Comparison of ENCODE assay signal across 10 cellular contexts in genomic region chr1:234621657-234622335, GRCh38. TPM values are rescaled to one million over a fixed set of nuclear protein-coding genes. Genes with fewer than 3 reads are reported as not detected.
DNase-seq lines count a peak whose midpoint lies in the region; ATAC-seq and TF ChIP-seq lines count a peak whose summit lies in the region.
"Had no signal": no experiment of that assay in that cellular context is flagged by ENCODE, and none has a peak within 500 bp of the region (broad histone marks: within the 10 kb centered on the region; RNA-seq: fewer than 3 reads in every experiment).

No MANE protein-coding gene starts in this region.

- no peak for ATAC-seq in GM18870 (IDR thresholded peaks at IDR 0.05; ENCODE audit: unreplicated experiment)
- ATAC-seq in HG03469 (IDR thresholded peaks at IDR 0.05; ENCODE audit: unreplicated experiment): no peak

- H3K27me3 Mint-ChIP-seq in activated CD4-positive, alpha-beta T cell treated with anti-CD3 and anti-CD28 coated beads, Interleukin-2, amount 10 ng/mL, durations not matched to agents 7 days and 5 days: no peaks in the 10 kb centered on the region

- peaks cover 14% of the 10 kb centered on the region for H3K4me1 Mint-ChIP-seq in activated CD4-positive, alpha-beta T cell treated with anti-CD3 and anti-CD28 coated beads, Interleukin-2, amount 10 ng/mL, durations not matched to agents 7 days and 5 days

- no peak overlapping the region for H3K4me3 Mint-ChIP-seq in activated CD4-positive, alpha-beta T cell treated with anti-CD3 and anti-CD28 coated beads, Interleukin-2, amount 10 ng/mL, durations not matched to agents 7 days and 5 days

- no peaks in the 10 kb centered on the region for H3K36me3 ChIP-seq in BJ (ENCODE audit: control insufficient read depth, insufficient read depth, low read length)

- POLR2A ChIA-PET in BJ (lab: Charles Lee): interaction anchor here (0.5 to 1.0 kb wide), 4 partner anchors 8 to 881 kb away, joined by 3 to 7 read pairs (median 3); no protein-coding TSS in a partner anchor
- POLR2A ChIA-PET in activated CD4-positive, alpha-beta T cell treated with anti-CD3 and anti-CD28 coated beads, Interleukin-2, amount 10 ng/mL, durations not matched to agents 7 days and 5 days (lab: Charles Lee): no interaction called here

- H3K9me3 Mint-ChIP-seq in activated CD4-positive, alpha-beta T cell treated with anti-CD3 and anti-CD28 coated beads, Interleukin-2, amount 10 ng/mL, durations not matched to agents 7 days and 5 days: no peaks in the 10 kb centered on the region

- CTCF ChIA-PET in BJ (lab: Yijun Ruan, JAX): interaction anchor here (0.6 to 1.5 kb wide), 3 partner anchors 8 to 863 kb away, joined by 3 to 4 read pairs (median 3); no protein-coding TSS in a partner anchor
- CTCF ChIA-PET in activated CD4-positive, alpha-beta T cell treated with anti-CD3 and anti-CD28 coated beads, Interleukin-2, amount 10 ng/mL, durations not matched to agents 7 days and 5 days (lab: Charles Lee): interaction anchor here (0.6 to 1.2 kb wide), 2 partner anchors 69 to 874 kb away, joined by 3 to 4 read pairs; no protein-coding TSS in a partner anchor

- no peak overlapping the region for H3K4me3 ChIP-seq in BJ (ENCODE audit: low read depth, low read length)
- no peak overlapping the region for H3K4me3 ChIP-seq in astrocyte of the spinal cord (ENCODE audit: low read depth, low read length)

- no peaks in the 10 kb centered on the region for H3K27me3 ChIP-seq in BJ (ENCODE audit: control insufficient read depth, insufficient read depth, low read length)

- no peaks in the 10 kb centered on the region for H3K36me3 Mint-ChIP-seq in activated CD4-positive, alpha-beta T cell treated with anti-CD3 and anti-CD28 coated beads, Interleukin-2, amount 10 ng/mL, durations not matched to agents 7 days and 5 days (ENCODE audit: low read depth)

- no peak overlapping the region for H3K27ac Mint-ChIP-seq in activated CD4-positive, alpha-beta T cell treated with anti-CD3 and anti-CD28 coated beads, Interleukin-2, amount 10 ng/mL, durations not matched to agents 7 days and 5 days

- in situ Hi-C loops in astrocyte of the spinal cord (cut with HindIII; ENCODE audit: low sequenced_read_pairs) (loop anchor here (25.0 kb wide), 1 partner anchor 341 kb away; no protein-coding TSS in a partner anchor), GM13977 (cut with MboI; ENCODE audit: low pct_unique_long_range_greater_than_20kb, low sequenced_read_pairs, unreplicated experiment) (no loop called here)

- no peak for TF ChIP-seq CTCF in BJ (IDR thresholded peaks at IDR 0.05; ENCODE audit: insufficient read depth, low read depth, low read length)
- no peak for TF ChIP-seq CTCF in astrocyte of the spinal cord (IDR thresholded peaks at IDR 0.05; ENCODE audit: low read depth, low read length)
- no peak for TF ChIP-seq CTCF in GM13977 (IDR thresholded peaks at IDR 0.05; ENCODE audit: extremely low read depth, insufficient read depth, missing control alignments)

- DNase-seq in BJ (ENCODE audit: low read depth) (peak; percentile 67), HT1080 (ENCODE audit: low read depth) (peak; percentile 33), astrocyte of the spinal cord (ENCODE audit: low read depth, low spot score) (peak; percentile 85), myocyte (ENCODE audit: low read depth) (peak; percentile 80), GM13977 (ENCODE audit: low spot score) (no peak)
- no peak for DNase-seq in activated CD4-positive, alpha-beta T cell treated with anti-CD3 and anti-CD28 coated beads, Interleukin-2, amount 10 ng/mL, durations not matched to agents 7 days and 5 days
- DNase-seq: caudate nucleus, NCI-H774 had no signal

RNA-seq across cellular contexts. Expression of gene IRF2BP2, which starts 11.8 kb away (rescaled TPM):
- polyA plus RNA-seq in BJ (2011; rRNA removed): 12.5 and 20.7 TPM in 2 replicates
- polyA minus RNA-seq in BJ (2011; rRNA and poly(A)+ RNA removed): 21.2 and 34.0 TPM in 2 replicates
- total RNA-seq in HT1080 (2014; rRNA removed; shearing (Covaris generic)): 47.8 and 69.6 TPM in 2 replicates
- polyA plus RNA-seq in HT1080 (2015; cell fraction: cytosol; rRNA removed): 68.2 and 68.8 TPM in 2 replicates
- polyA plus RNA-seq in HT1080 (2015; cell fraction: nucleus; rRNA removed): 90.5 and 110 TPM in 2 replicates
- total RNA-seq in myocyte: 60.2 and 63.5 TPM in 2 replicates
- polyA plus RNA-seq in myocyte (2012): 76.8 TPM
- 10 to 100 TPM; 83.0 to 95.0 TPM for total RNA-seq in activated CD4-positive, alpha-beta T cell treated with anti-CD3 and anti-CD28 coated beads, Interleukin-2, amount 10 ng/mL, durations not matched to agents 7 days and 5 days

Comparison
In these comparisons a context has a peak if more than half of its experiments do, and no peak if none do; other contexts are left out.
1. DNase-seq: peak in BJ (single experiment), HT1080 (single experiment), astrocyte of the spinal cord (single experiment) and myocyte (single experiment); none in GM13977 (single experiment) and activated CD4-positive, alpha-beta T cell treated with anti-CD3 and anti-CD28 coated beads, Interleukin-2, amount 10 ng/mL, durations not matched to agents 7 days and 5 days (single experiment).